8 cellular contexts compared by ENCODE assay signal in genomic region chr9:104968025-104968982, GRCh38. TPM values are rescaled to one million over a fixed set of nuclear protein-coding genes. Genes with fewer than 3 reads are reported as not detected.
DNase-seq lines count a peak whose midpoint lies in the region; ATAC-seq, FAIRE-seq and TF ChIP-seq lines count a peak whose summit lies in the region.

No MANE protein-coding gene starts in this region.

- no peaks in the 10 kb centered on the region for H3K9me3 Mint-ChIP-seq in astrocyte (ENCODE audit: unreplicated experiment)

- ATAC-seq in GM18502 (IDR thresholded peaks at IDR 0.05; ENCODE audit: poor library complexity, unreplicated experiment) (peak; percentile 100), HG02943 (IDR thresholded peaks at IDR 0.05; ENCODE audit: low read depth, unreplicated experiment) (peak; percentile 100)

- FAIRE-seq in astrocyte (lab: Jason Lieb, UNC), result no peak

- TF ChIP-seq POLR2A in vagina (IDR thresholded peaks at IDR 0.05), result no peak

- TF ChIP-seq CTCF in astrocyte (IDR thresholded peaks at IDR 0.05; ENCODE audit: insufficient read depth, low read depth, low read length) (no peak), vagina (IDR thresholded peaks at IDR 0.05) (no peak)

- no peaks in the 10 kb centered on the region for H3K36me3 Mint-ChIP-seq in astrocyte (ENCODE audit: low read depth, unreplicated experiment)

- peak overlapping the region; percentile 87 for H3K4me3 ChIP-seq in astrocyte (ENCODE audit: insufficient read depth, low read depth, low read length)
- peak overlapping the region; percentile 61 to 69 for H3K4me3 ChIP-seq in vagina

- no peaks in the 10 kb centered on the region for H3K9me3 ChIP-seq in astrocyte (ENCODE audit: insufficient read depth, low read depth, low read length)
- H3K9me3 ChIP-seq in vagina, result no peaks in the 10 kb centered on the region

- no peaks in the 10 kb centered on the region for H3K36me3 ChIP-seq in astrocyte (ENCODE audit: insufficient read depth, low read length)
- H3K36me3 ChIP-seq in vagina, result no peaks in the 10 kb centered on the region

- H3K4me1 Mint-ChIP-seq in astrocyte (ENCODE audit: low read depth, unreplicated experiment), result peaks cover 25% of the 10 kb centered on the region

- H3K4me3 Mint-ChIP-seq in astrocyte (ENCODE audit: unreplicated experiment), result peak overlapping the region; percentile 92

- H3K9ac ChIP-seq in astrocyte (ENCODE audit: low read length), result peak overlapping the region; percentile 90

- H2AFZ ChIP-seq in astrocyte (ENCODE audit: low read depth, low read length), result peak overlapping the region; percentile 94

- H3K79me2 ChIP-seq in astrocyte (ENCODE audit: insufficient read depth, low read length), result no peaks in the 10 kb centered on the region

- H3K27me3 Mint-ChIP-seq in astrocyte (ENCODE audit: low read depth, unreplicated experiment), result no peaks in the 10 kb centered on the region

- H3K4me2 ChIP-seq in astrocyte (ENCODE audit: low read length), result peak overlapping the region; percentile 82

- H4K20me1 ChIP-seq in astrocyte (ENCODE audit: insufficient read depth, low read length), result no peaks in the 10 kb centered on the region

- DNase-seq in NCI-H2029 (lab: John Stamatoyannopoulos, UW) (peak; percentile 73), T-helper 9 cell (peak; percentile 85), astrocyte (ENCODE audit: low read depth) (peak; percentile 86), hepatic stellate cell (ENCODE audit: low spot score) (peak; percentile 84), renal cortical epithelial cell (ENCODE audit: low read depth) (peak; percentile 94), vagina (ENCODE audit: extremely low spot score in 2 of 2) (peak in 1 of 2 donors; percentile 95)

- H3K4me1 ChIP-seq in astrocyte (ENCODE audit: insufficient read depth, low read length), result peaks cover 7% of the 10 kb centered on the region
- peaks cover 29% of the 10 kb centered on the region for H3K4me1 ChIP-seq in vagina

- H3K27me3 ChIP-seq in astrocyte (ENCODE audit: insufficient read depth, low read length) (no peaks in the 10 kb centered on the region), vagina (no peaks in the 10 kb centered on the region)

- H3K27ac ChIP-seq in astrocyte (ENCODE audit: low read depth, low read length) (peak overlapping the region; percentile 97), vagina (peak overlapping the region; percentile 89)

- peak overlapping the region; percentile 100 for H3K27ac Mint-ChIP-seq in astrocyte (ENCODE audit: unreplicated experiment)

- intact Hi-C loops in vagina (cut with DNase I), result loop anchor here (1.0 kb wide), 1 partner anchor 40 kb away; the partner anchor contains the start of gene ABCA1

RNA-seq across cellular contexts. Expression of gene ABCA1, which starts 40.3 kb away (rescaled TPM):
- total RNA-seq in astrocyte (109 and 125 TPM in 2 replicates), renal cortical epithelial cell (25.7 and 48.2 TPM in 2 replicates), vagina (30.7 TPM)
